Comparison of ENCODE assay signal across 1 cellular context in the genomic region with DNA sequence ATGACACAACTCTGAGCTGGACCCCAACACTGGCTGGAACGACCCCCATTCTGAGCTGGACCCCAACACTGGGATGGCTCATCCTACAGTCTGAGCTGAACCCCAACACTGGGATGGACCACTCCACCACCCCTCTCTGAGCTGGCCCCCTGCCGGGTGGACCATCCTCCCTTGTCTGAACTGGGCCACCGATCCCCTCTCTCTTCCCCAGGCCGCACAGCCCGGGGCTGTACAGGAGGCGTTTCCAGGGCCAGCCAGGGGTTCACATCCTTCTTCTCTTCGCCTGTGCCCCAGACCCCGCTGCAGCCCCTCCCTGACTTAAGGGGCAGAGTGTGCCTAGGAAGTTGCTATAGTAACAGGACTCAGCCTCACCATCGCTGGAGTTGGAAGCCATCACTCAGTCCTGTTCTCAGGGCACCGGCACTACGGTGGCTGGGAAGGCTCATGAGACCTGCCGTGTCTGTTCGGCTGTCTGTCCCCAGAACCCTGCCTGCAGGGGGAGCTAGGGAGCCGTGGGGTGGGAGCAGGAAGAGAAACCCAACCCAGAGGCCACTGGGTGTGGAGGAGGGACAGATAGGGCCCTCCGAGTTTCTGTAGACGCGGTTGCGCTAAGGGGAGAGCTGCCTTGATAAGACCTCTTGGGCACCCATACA.
A peak's percentile ranks its signal among the peaks of the same experiment; 100 is the strongest.
TF ChIP-seq lines count a peak whose summit lies in the region.

No MANE protein-coding gene starts in this region.

TF ChIP-seq in H1, 55 proteins besides CTCF, POLR2A, EP300 and RAD21:
- TF ChIP-seq CHD1 (IDR thresholded peaks at IDR 0.05; ENCODE audit: low read depth, low read length): no peak
- TF ChIP-seq, protein P1, sequence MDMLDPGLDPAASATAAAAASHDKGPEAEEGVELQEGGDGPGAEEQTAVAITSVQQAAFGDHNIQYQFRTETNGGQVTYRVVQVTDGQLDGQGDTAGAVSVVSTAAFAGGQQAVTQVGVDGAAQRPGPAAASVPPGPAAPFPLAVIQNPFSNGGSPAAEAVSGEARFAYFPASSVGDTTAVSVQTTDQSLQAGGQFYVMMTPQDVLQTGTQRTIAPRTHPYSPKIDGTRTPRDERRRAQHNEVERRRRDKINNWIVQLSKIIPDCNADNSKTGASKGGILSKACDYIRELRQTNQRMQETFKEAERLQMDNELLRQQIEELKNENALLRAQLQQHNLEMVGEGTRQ (IDR thresholded peaks at IDR 0.05; ENCODE audit: low read length): no peak
- 0 out of 2 replicates have a peak, but pooled peaks have one; percentile 72 for TF ChIP-seq FOSL1 (IDR thresholded peaks at IDR 0.05; ENCODE audit: insufficient read depth, low read depth, low read length)
- TF ChIP-seq TAF1 (IDR thresholded peaks at IDR 0.05; ENCODE audit: low read depth, low read length): no peak
- no peak for TF ChIP-seq SIN3A (conservative IDR thresholded peaks at IDR 0.05 in 1 of 2, IDR thresholded peaks at IDR 0.05 in 1 of 2; ENCODE audit: low read depth in 1 of 2, low read length in 2 of 2)
- peak; percentile 88 for TF ChIP-seq KDM1A (IDR thresholded peaks at IDR 0.05; ENCODE audit: borderline replicate concordance, low read length)
